Comparison of ENCODE assay signal across 31 cellular contexts in genomic region chr2:26380281-26380680, GRCh38. TPM values are rescaled to one million over a fixed set of nuclear protein-coding genes. Genes with fewer than 3 reads are reported as not detected.
"Had no signal": no experiment of that assay in that cellular context is flagged by ENCODE, and none has a peak within 500 bp of the region (broad histone marks: within the 10 kb centered on the region; RNA-seq: fewer than 3 reads in every experiment).

No MANE protein-coding gene starts in this region.

- FAIRE-seq: bronchial epithelial cell, pancreas had no signal

- H3K27me3 Mint-ChIP-seq: activated CD4-positive, alpha-beta memory T cell treated with anti-CD3 and anti-CD28 coated beads for 36 hours; activated naive CD8-positive, alpha-beta T cell; activated T-cell treated with anti-CD3 and anti-CD28 coated beads, Interleukin-2, amount 50 U/mL, for 24 hours; central memory CD8-positive, alpha-beta T cell; dendritic cell treated with granulocyte-macrophage colony-stimulating factor and Interleukin-4, amounts not matched to agents 40 ng/mL and 50 ng/mL, for 4 days; naive thymus-derived CD4-positive, alpha-beta T cell; stimulated activated naive CD8-positive, alpha-beta T cell treated with anti-CD3 and anti-CD28 coated beads, Interleukin-15, Interleukin-2, amounts not matched to agents 100 ng/mL and 50 ng/mL, for 24 hours; type B pancreatic cell had no signal

- H3K4me1 Mint-ChIP-seq: mesothelial cell of epicardium had no signal

- H3K4me3 Mint-ChIP-seq: activated CD4-positive, alpha-beta memory T cell treated with anti-CD3 and anti-CD28 coated beads for 36 hours; activated naive CD8-positive, alpha-beta T cell; activated T-cell treated with anti-CD3 and anti-CD28 coated beads, Interleukin-2, amount 50 U/mL, for 24 hours; central memory CD8-positive, alpha-beta T cell; dendritic cell treated with granulocyte-macrophage colony-stimulating factor and Interleukin-4, amounts not matched to agents 40 ng/mL and 50 ng/mL, for 4 days; endodermal cell; mesothelial cell of epicardium; naive thymus-derived CD4-positive, alpha-beta T cell; stimulated activated effector memory CD8-positive, alpha-beta T cell treated with anti-CD3 and anti-CD28 coated beads, Interleukin-12 subunit alpha, Interleukin-12 subunit beta, amount 100 ng/mL, for 72 hours; stimulated activated naive CD8-positive, alpha-beta T cell treated with anti-CD3 and anti-CD28 coated beads, Interleukin-15, Interleukin-2, amounts not matched to agents 100 ng/mL and 50 ng/mL, for 24 hours; type B pancreatic cell had no signal

- H3K27me3 ChIP-seq: pancreas, sigmoid colon, vagina had no signal

- H3K4me3 ChIP-seq: pancreas, prostate gland, sigmoid colon, thoracic aorta, vagina had no signal

- H3K27ac ChIP-seq: pancreas, prostate gland, sigmoid colon, thoracic aorta, vagina had no signal

- H3K36me3 ChIP-seq: prostate gland, thoracic aorta had no signal

- ATAC-seq: esophagus mucosa; left colon; naive thymus-derived CD4-positive, alpha-beta T cell; pancreas; stimulated activated effector memory CD8-positive, alpha-beta T cell treated with anti-CD3 and anti-CD28 coated beads, Interleukin-12 subunit alpha, Interleukin-12 subunit beta, amount 100 ng/mL, for 72 hours had no signal

- H3K9me3 Mint-ChIP-seq: activated CD4-positive, alpha-beta memory T cell treated with anti-CD3 and anti-CD28 coated beads for 36 hours; activated T-cell treated with anti-CD3 and anti-CD28 coated beads, Interleukin-2, amount 50 U/mL, for 24 hours; central memory CD8-positive, alpha-beta T cell; dendritic cell treated with granulocyte-macrophage colony-stimulating factor and Interleukin-4, amounts not matched to agents 40 ng/mL and 50 ng/mL, for 4 days; endodermal cell; naive thymus-derived CD4-positive, alpha-beta T cell; stimulated activated effector memory CD8-positive, alpha-beta T cell treated with anti-CD3 and anti-CD28 coated beads, Interleukin-12 subunit alpha, Interleukin-12 subunit beta, amount 100 ng/mL, for 72 hours; stimulated activated naive CD8-positive, alpha-beta T cell treated with anti-CD3 and anti-CD28 coated beads, Interleukin-15, Interleukin-2, amounts not matched to agents 100 ng/mL and 50 ng/mL, for 24 hours; type B pancreatic cell had no signal

- DNase-seq: activated CD4-positive, alpha-beta memory T cell treated with anti-CD3 and anti-CD28 coated beads for 36 hours; activated CD4-positive, alpha-beta T cell treated with anti-CD3 and anti-CD28 coated beads for 4 hours; activated CD8-positive, alpha-beta memory T cell treated with anti-CD3 and anti-CD28 coated beads, Interleukin-2, amount 50 U/mL, for 48 hours; activated T-cell treated with anti-CD3 and anti-CD28 coated beads, Interleukin-2, amount 50 U/mL, for 24 hours; anterior cingulate cortex; endodermal cell; foreskin fibroblast; head of caudate nucleus; hippocampal formation; kidney; left colon; naive thymus-derived CD4-positive, alpha-beta T cell; pancreas; retina; sigmoid colon; small intestine; stimulated activated CD4-positive, alpha-beta T cell treated with anti-CD3 and anti-CD28 coated beads, Interleukin-4, amount 100 ng/mL, for 24 hours had no signal

- H3K27ac Mint-ChIP-seq: activated CD4-positive, alpha-beta memory T cell treated with anti-CD3 and anti-CD28 coated beads for 36 hours; activated naive CD8-positive, alpha-beta T cell; activated T-cell treated with anti-CD3 and anti-CD28 coated beads, Interleukin-2, amount 50 U/mL, for 24 hours; dendritic cell treated with granulocyte-macrophage colony-stimulating factor and Interleukin-4, amounts not matched to agents 40 ng/mL and 50 ng/mL, for 4 days; endodermal cell; mesothelial cell of epicardium; naive thymus-derived CD4-positive, alpha-beta T cell; stimulated activated effector memory CD8-positive, alpha-beta T cell treated with anti-CD3 and anti-CD28 coated beads, Interleukin-12 subunit alpha, Interleukin-12 subunit beta, amount 100 ng/mL, for 72 hours; stimulated activated naive CD8-positive, alpha-beta T cell treated with anti-CD3 and anti-CD28 coated beads, Interleukin-15, Interleukin-2, amounts not matched to agents 100 ng/mL and 50 ng/mL, for 24 hours; type B pancreatic cell had no signal

- H3K9me3 ChIP-seq: pancreas, prostate gland, sigmoid colon, thoracic aorta, vagina had no signal

- H3K4me1 ChIP-seq: pancreas, prostate gland, sigmoid colon, vagina had no signal

RNA-seq across cellular contexts. Expression of gene DRC1, which starts 21.4 kb away (rescaled TPM):
- total RNA-seq: activated CD4-positive, alpha-beta memory T cell treated with anti-CD3 and anti-CD28 coated beads for 36 hours; bronchial epithelial cell; esophagus mucosa; left colon; pancreas; subcutaneous adipose tissue; thoracic aorta; vagina had no signal
- polyA plus RNA-seq: liver; naive thymus-derived CD4-positive, alpha-beta T cell had no signal

RNA-seq across cellular contexts. Expression of gene ADGRF3, which starts 33.7 kb away (rescaled TPM):
- total RNA-seq: bronchial epithelial cell, subcutaneous adipose tissue had no signal
